Comparison of ENCODE assay signal across 8 cellular contexts in genomic region chr5:178230879-178231735, GRCh38. TPM values are rescaled to one million over a fixed set of nuclear protein-coding genes. Genes with fewer than 3 reads are reported as not detected.
DNase-seq lines count a peak whose midpoint lies in the region; ATAC-seq, FAIRE-seq and TF ChIP-seq lines count a peak whose summit lies in the region.

No MANE protein-coding gene starts in this region.

- H3K9ac ChIP-seq in GM12878 (ENCODE audit: control insufficient read depth, insufficient read depth, low read length) (peak overlapping the region; percentile 70), liver (ENCODE audit: low read depth in 1 of 2, low read length in 2 of 2) (peak overlapping the region; percentile 87 to 99)

- SMC1A ChIA-PET in GM12878 (lab: Charles Lee; ENCODE audit: uncharacterized antibody, unreplicated experiment), result interaction anchor here (1.5 kb wide), 1 partner anchor 24 kb away, joined by 5 read pairs; no protein-coding TSS in a partner anchor

- H3K36me3 ChIP-seq in GM12878 (ENCODE audit: control insufficient read depth in 2 of 2, insufficient read depth in 2 of 2, low read length in 1 of 2) (peaks cover 1 to 8% of the 10 kb centered on the region in 2 experiments), liver (ENCODE audit: control insufficient read depth in 4 of 4, insufficient read depth in 3 of 4, low read depth in 1 of 4, low read length in 3 of 4) (peaks cover 2 to 25% (median 19%) of the 10 kb centered on the region in 4 donors), thyroid gland (peaks cover 14 to 17% of the 10 kb centered on the region in 2 donors)

- peak overlapping the region; percentile 76 for H3K4me3 Mint-ChIP-seq in activated CD8-positive, alpha-beta memory T cell treated with anti-CD3 and anti-CD28 coated beads, Interleukin-2, amount 10 ng/mL, durations not matched to agents 7 days and 5 days

- H3K4me2 ChIP-seq in GM12878 (ENCODE audit: control insufficient read depth, insufficient read depth), result peak overlapping the region; percentile 100

- H3K27ac Mint-ChIP-seq in activated CD8-positive, alpha-beta memory T cell treated with anti-CD3 and anti-CD28 coated beads, Interleukin-2, amount 10 ng/mL, durations not matched to agents 7 days and 5 days, result peak overlapping the region; percentile 73

- H3K9me3 ChIP-seq in GM12878 (replicated peaks; ENCODE audit: control insufficient read depth, insufficient read depth, low read length) (no peaks in the 10 kb centered on the region), liver (ENCODE audit: control insufficient read depth in 4 of 4, low read length in 3 of 4) (no peaks in the 10 kb centered on the region), thyroid gland (no peaks in the 10 kb centered on the region)

- H3K27ac ChIP-seq in GM12878 (ENCODE audit: control insufficient read depth, insufficient read depth) (peak overlapping the region; percentile 75), liver (ENCODE audit: low read depth in 1 of 2, low read length in 2 of 2) (peak overlapping the region; percentile 96 to 99), thyroid gland (peak overlapping the region in 2 of 3 donors; percentile 97)

- BruUV-seq in GM12878 (replicated peaks; lab: Mats Ljungman, UMichigan), result TSS peak; percentile 45

- peaks cover 74% of the 10 kb centered on the region for H3K4me1 Mint-ChIP-seq in activated CD8-positive, alpha-beta memory T cell treated with anti-CD3 and anti-CD28 coated beads, Interleukin-2, amount 10 ng/mL, durations not matched to agents 7 days and 5 days

- no peak for TF ChIP-seq RAD21 in GM12878 (IDR thresholded peaks at IDR 0.05; ENCODE audit: insufficient read depth, low read depth, low read length)
- no peak for TF ChIP-seq RAD21 in liver (IDR thresholded peaks at IDR 0.05)

- H2AFZ ChIP-seq in GM12878 (ENCODE audit: control insufficient read depth, low read depth, low read length), result no peak overlapping the region

- intact Hi-C loops in GM12878 (cut with micrococcal nuclease; ENCODE audit: unreplicated experiment) (no loop called here), thyroid gland (cut with DNase I) (loop anchor here (5.0 kb wide), 1 partner anchor 361 kb away; the partner anchor contains the start of gene COL23A1)

- H3K79me2 ChIP-seq in GM12878 (ENCODE audit: control insufficient read depth, insufficient read depth, low read length), result peaks cover 29% of the 10 kb centered on the region

- CTCF ChIA-PET in activated CD8-positive, alpha-beta memory T cell treated with anti-CD3 and anti-CD28 coated beads, Interleukin-2, amount 10 ng/mL, durations not matched to agents 7 days and 5 days (lab: Charles Lee), result interaction anchor here (0.7 to 2.4 kb wide), 7 partner anchors 17 to 321 kb away, joined by 3 to 8 read pairs (median 3); partner anchors contain the start of gene HNRNPAB
- CTCF ChIA-PET in GM12878 (lab: Yijun Ruan, JAX), result interaction anchor here (0.6 to 1.3 kb wide), 3 partner anchors 18 to 34 kb away, joined by 3 read pairs; no protein-coding TSS in a partner anchor

- no peaks in the 10 kb centered on the region for H4K20me1 ChIP-seq in GM12878 (ENCODE audit: control insufficient read depth, insufficient read depth)

- H3K27me3 ChIP-seq in GM12878 (replicated peaks in 1 of 2; ENCODE audit: control insufficient read depth in 2 of 2, insufficient read depth in 2 of 2, low read length in 1 of 2) (no peaks in the 10 kb centered on the region), liver (ENCODE audit: control insufficient read depth in 4 of 4, insufficient read depth in 4 of 4, low read length in 3 of 4) (no peaks in the 10 kb centered on the region), thyroid gland (no peaks in the 10 kb centered on the region)

- TF ChIP-seq POLR2A in GM12878 (IDR thresholded peaks at IDR 0.05; ENCODE audit: low read depth, low read length) (no peak), thyroid gland (IDR thresholded peaks at IDR 0.05) (no peak)

- H3K27me3 Mint-ChIP-seq in activated CD8-positive, alpha-beta memory T cell treated with anti-CD3 and anti-CD28 coated beads, Interleukin-2, amount 10 ng/mL, durations not matched to agents 7 days and 5 days, result no peaks in the 10 kb centered on the region

- H3K4me1 ChIP-seq in GM12878 (ENCODE audit: control insufficient read depth, insufficient read depth, low read length), result peaks cover 14% of the 10 kb centered on the region
- peaks cover 26 to 64% (median 39%) of the 10 kb centered on the region in 4 donors for H3K4me1 ChIP-seq in liver (ENCODE audit: control insufficient read depth in 4 of 4, insufficient read depth in 4 of 4, low read length in 3 of 4)
- H3K4me1 ChIP-seq in thyroid gland, result peaks cover 16 to 44% of the 10 kb centered on the region in 2 donors

- in situ Hi-C loops in GM12878 (cut with MboI), result no loop called here

- no peak for ATAC-seq in activated CD8-positive, alpha-beta memory T cell treated with anti-CD3 and anti-CD28 coated beads, Interleukin-2, amount 10 ng/mL, durations not matched to agents 7 days and 5 days
- 0 out of 3 replicates have a peak, but pooled peaks have one; percentile 2 for ATAC-seq in GM12878

- 17% methylated on average over 14 of the region's 14 CpGs for WGBS in GM12878 (ENCODE audit: insufficient coverage, insufficient replicate concordance, low lambda C conversion rate, missing lambda C conversion rate)
- 33% methylated on average over 14 of the region's 14 CpGs for WGBS in liver
- 65 to 66% methylated on average over 14 of the region's 14 CpGs for WGBS in thyroid gland, 2 donors

- TF ChIP-seq EP300 in GM12878 (IDR thresholded peaks at IDR 0.05; ENCODE audit: borderline replicate concordance in 1 of 2, control insufficient read depth in 1 of 2, low read depth in 2 of 2, low read length in 2 of 2), result no peak

- POLR2A ChIA-PET in GM12878 (lab: Charles Lee), result interaction anchor here (0.6 to 2.0 kb wide), 4 partner anchors 24 to 590 kb away, joined by 3 to 11 read pairs (median 5); partner anchors contain the start of gene HNRNPAB

- H3K36me3 Mint-ChIP-seq in activated CD8-positive, alpha-beta memory T cell treated with anti-CD3 and anti-CD28 coated beads, Interleukin-2, amount 10 ng/mL, durations not matched to agents 7 days and 5 days, result peaks cover 52% of the 10 kb centered on the region

- no peaks in the 10 kb centered on the region for H3K9me3 Mint-ChIP-seq in activated CD8-positive, alpha-beta memory T cell treated with anti-CD3 and anti-CD28 coated beads, Interleukin-2, amount 10 ng/mL, durations not matched to agents 7 days and 5 days (ENCODE audit: low read depth)

- FAIRE-seq in GM12878 (lab: Jason Lieb, UNC), result no peak

- no peak for TF ChIP-seq CTCF in GM12878 (IDR thresholded peaks at IDR 0.05 in 2 of 3, conservative IDR thresholded peaks at IDR 0.05 in 1 of 3; ENCODE audit: control insufficient read depth in 2 of 3, extremely low read depth in 1 of 3, insufficient read depth in 1 of 3, low read depth in 3 of 3, low read length in 3 of 3)
- TF ChIP-seq CTCF in liver (IDR thresholded peaks at IDR 0.05; ENCODE audit: low read depth, low read length, missing input control), result no peak
- TF ChIP-seq CTCF in thyroid gland (IDR thresholded peaks at IDR 0.05), result no peak

- RAD21 ChIA-PET in GM12878 (lab: Charles Lee; ENCODE audit: unreplicated experiment), result interaction anchor here (0.5 kb wide), 1 partner anchor 50 kb away, joined by 3 read pairs; no protein-coding TSS in a partner anchor

- H3K4me3 ChIP-seq in GM12878 (peak overlapping the region; percentile 93), liver (ENCODE audit: low read depth in 1 of 3, low read length in 3 of 3) (peak overlapping the region; percentile 78 to 81 (median 80)), thyroid gland (replicated peaks in 1 of 3) (peak overlapping the region; percentile 4 to 70 (median 61))

- no peak for DNase-seq in activated CD8-positive, alpha-beta memory T cell treated with anti-CD3 and anti-CD28 coated beads, Interleukin-2, amount 10 ng/mL, durations not matched to agents 7 days and 5 days
- no peak for DNase-seq in activated CD8-positive, alpha-beta memory T cell treated with anti-CD3 and anti-CD28 coated beads, Interleukin-2, amount 50 U/mL, for 4 hours
- DNase-seq in GM12878 (ENCODE audit: low read depth, low spot score), result no peak
- DNase-seq in thyroid gland, result peak in 1 of 2 donors; percentile 34
- DNase-seq in effector CD8-positive, alpha-beta T cell (lab: John Stamatoyannopoulos, UW), result no peak
- DNase-seq in cerebellar cortex (ENCODE audit: low spot score), result no peak
- no peak for DNase-seq in NCI-H2081 treated with DMSO at 0.1 percent for 48 hours (lab: John Stamatoyannopoulos, UW)

RNA-seq across cellular contexts. Expression of gene PHYKPL, which starts 1.5 kb away (rescaled TPM):
- 100 to 1,000 TPM; 117 to 120 TPM for total RNA-seq in activated CD8-positive, alpha-beta memory T cell treated with anti-CD3 and anti-CD28 coated beads, Interleukin-2, amount 10 ng/mL, durations not matched to agents 7 days and 5 days
- 144 and 151 TPM in 2 replicates for total RNA-seq in GM12878 (2013; cell fraction: nucleolus; rRNA removed)
- 25.2 and 26.6 TPM in 2 replicates for total RNA-seq in GM12878 (2014; rRNA removed)
- total RNA-seq in GM12878 (2014; rRNA removed; fragmentation: Illumina TruSeq; extraction: Trizol), result 23.3 and 23.5 TPM in 2 replicates
- total RNA-seq in GM12878 (2021), result 36.1 and 45.1 TPM in 2 replicates
- 16.0 TPM for polyA plus RNA-seq in GM12878 (2011; ENCODE audit: low read depth)
- polyA plus RNA-seq in GM12878 (2011; rRNA removed), result 39.9 and 53.9 TPM in 2 replicates
- 37.9 and 49.1 TPM in 2 replicates for polyA plus RNA-seq in GM12878 (2011; cell fraction: cytosol; rRNA removed)
- polyA plus RNA-seq in GM12878 (2011; cell fraction: nucleus; rRNA removed), result 213 and 242 TPM in 2 replicates
- polyA plus RNA-seq in GM12878 (2012), result 34.1 and 38.8 TPM in 2 replicates
- polyA plus RNA-seq in GM12878 (2014; fragmentation: Illumina TruSeq; extraction: Trizol), result 17.3 and 22.9 TPM in 2 replicates
- polyA plus RNA-seq in GM12878 (2014; fragmentation: Nextera tagmentation; extraction: Ambion mirVana), result 1 to 10 TPM; 4.5 to 7.9 TPM
- 40.6 and 42.3 TPM in 2 replicates for polyA plus RNA-seq in GM12878 (2014; rRNA removed)
- 10 to 100 TPM; 26.0 to 29.0 TPM for polyA plus RNA-seq in GM12878 (2016; fragmentation: Nextera tagmentation; extraction: Ambion mirVana)
- polyA minus RNA-seq in GM12878 (2011; rRNA and poly(A)+ RNA removed), result 63.2 and 88.8 TPM in 2 replicates
- polyA minus RNA-seq in GM12878 (2011; cell fraction: cytosol; rRNA and poly(A)+ RNA removed), result 9.1 and 13.4 TPM in 2 replicates
- 79.1 and 138 TPM in 2 replicates for polyA minus RNA-seq in GM12878 (2011; cell fraction: nucleus; rRNA and poly(A)+ RNA removed)
- 100 to 1,000 TPM in 1 of 2 donors, 10 to 100 TPM in 1; 25.6 to 103 TPM for total RNA-seq in liver
- 10 to 100 TPM; 38.3 to 51.7 TPM for polyA plus RNA-seq in liver
- total RNA-seq in thyroid gland, result 10 to 100 TPM; 61.7 to 90.9 (median 76.0) TPM

RNA-seq across cellular contexts. Expression of gene HNRNPAB, which starts 26.8 kb away (rescaled TPM):
- 100 to 1,000 TPM; 268 to 391 TPM for total RNA-seq in activated CD8-positive, alpha-beta memory T cell treated with anti-CD3 and anti-CD28 coated beads, Interleukin-2, amount 10 ng/mL, durations not matched to agents 7 days and 5 days
- total RNA-seq in GM12878 (2013; cell fraction: nucleolus; rRNA removed), result 21.9 and 24.9 TPM in 2 replicates
- total RNA-seq in GM12878 (2014; rRNA removed), result 120 and 134 TPM in 2 replicates
- 167 and 175 TPM in 2 replicates for total RNA-seq in GM12878 (2014; rRNA removed; fragmentation: Illumina TruSeq; extraction: Trizol)
- total RNA-seq in GM12878 (2021), result 311 and 330 TPM in 2 replicates
- polyA plus RNA-seq in GM12878 (2011; ENCODE audit: low read depth), result 118 TPM
- polyA plus RNA-seq in GM12878 (2011; rRNA removed), result 193 and 198 TPM in 2 replicates
- polyA plus RNA-seq in GM12878 (2011; cell fraction: cytosol; rRNA removed), result 148 and 169 TPM in 2 replicates
- polyA plus RNA-seq in GM12878 (2011; cell fraction: nucleus; rRNA removed), result 78.5 and 127 TPM in 2 replicates
- 119 and 164 TPM in 2 replicates for polyA plus RNA-seq in GM12878 (2012)
- 262 and 268 TPM in 2 replicates for polyA plus RNA-seq in GM12878 (2014; fragmentation: Illumina TruSeq; extraction: Trizol)
- 10 to 100 TPM; 42.3 to 77.6 TPM for polyA plus RNA-seq in GM12878 (2014; fragmentation: Nextera tagmentation; extraction: Ambion mirVana)
- polyA plus RNA-seq in GM12878 (2014; rRNA removed), result 299 and 332 TPM in 2 replicates
- polyA plus RNA-seq in GM12878 (2016; fragmentation: Nextera tagmentation; extraction: Ambion mirVana), result 100 to 1,000 TPM; 269 to 302 TPM
- 56.9 and 60.6 TPM in 2 replicates for polyA minus RNA-seq in GM12878 (2011; rRNA and poly(A)+ RNA removed)
- 39.2 and 49.7 TPM in 2 replicates for polyA minus RNA-seq in GM12878 (2011; cell fraction: cytosol; rRNA and poly(A)+ RNA removed)
- 21.6 and 37.5 TPM in 2 replicates for polyA minus RNA-seq in GM12878 (2011; cell fraction: nucleus; rRNA and poly(A)+ RNA removed)
- 10 to 100 TPM; 41.4 to 59.4 TPM for total RNA-seq in liver
- 10 to 100 TPM; 33.7 to 66.3 TPM for polyA plus RNA-seq in liver
- total RNA-seq in thyroid gland, result 100 to 1,000 TPM in 2 of 4 donors, 10 to 100 TPM in 2; 65.0 to 111 (median 90.4) TPM

RNA-seq across cellular contexts. Expression of gene GMCL2, which starts 43.9 kb away (rescaled TPM):
- total RNA-seq in activated CD8-positive, alpha-beta memory T cell treated with anti-CD3 and anti-CD28 coated beads, Interleukin-2, amount 10 ng/mL, durations not matched to agents 7 days and 5 days, result not detected
- total RNA-seq in GM12878 (2013; cell fraction: nucleolus; rRNA removed), result not detected in 2 replicates
- total RNA-seq in GM12878 (2014; rRNA removed) (not detected in 2 replicates), GM12878 (2014; rRNA removed; fragmentation: Illumina TruSeq; extraction: Trizol) (not detected in 2 replicates), GM12878 (2021) (not detected in 2 replicates), liver (not detected), thyroid gland (not detected)
- polyA plus RNA-seq in GM12878 (2011; ENCODE audit: low read depth), result not detected
- polyA plus RNA-seq in GM12878 (2011; rRNA removed) (0.04 TPM in 1 of 2 replicates, not detected in the other), GM12878 (2014; fragmentation: Illumina TruSeq; extraction: Trizol) (not detected in 2 replicates), GM12878 (2014; fragmentation: Nextera tagmentation; extraction: Ambion mirVana) (not detected), GM12878 (2014; rRNA removed) (not detected in 2 replicates), GM12878 (2016; fragmentation: Nextera tagmentation; extraction: Ambion mirVana) (under 1 TPM in 1 of 2 experiments, not detected in 1; 0.07 TPM), liver (not detected)
- polyA plus RNA-seq in GM12878 (2011; cell fraction: cytosol; rRNA removed), result not detected in 2 replicates
- polyA plus RNA-seq in GM12878 (2011; cell fraction: nucleus; rRNA removed), result not detected in 2 replicates
- not detected in 2 replicates for polyA plus RNA-seq in GM12878 (2012)
- not detected in 2 replicates for polyA minus RNA-seq in GM12878 (2011; rRNA and poly(A)+ RNA removed)
- polyA minus RNA-seq in GM12878 (2011; cell fraction: cytosol; rRNA and poly(A)+ RNA removed), result not detected in 2 replicates
- polyA minus RNA-seq in GM12878 (2011; cell fraction: nucleus; rRNA and poly(A)+ RNA removed), result not detected in 2 replicates
